1 cellular context compared by ENCODE assay signal in genomic region chr10:79176949-79177602, GRCh38.
TF ChIP-seq lines count a peak whose summit lies in the region.

No MANE protein-coding gene starts in this region.

TF ChIP-seq in HepG2, 621 proteins besides CTCF, POLR2A, EP300 and RAD21 (continued from another document and continues in another):
- TF ChIP-seq CEBPB (IDR thresholded peaks at IDR 0.05; ENCODE audit: borderline replicate concordance, low read depth, low read length) (no peak), MTA1 (CRISPR knock-in tag; IDR thresholded peaks at IDR 0.05; ENCODE audit: borderline replicate concordance) (peak; percentile 85), SP4 (CRISPR knock-in tag; IDR thresholded peaks at IDR 0.05) (no peak), ZBTB20 (CRISPR knock-in tag; IDR thresholded peaks at IDR 0.05; ENCODE audit: borderline replicate concordance, low read depth) (no peak; the same call in 1 of the 2 replicates), STAG1 (CRISPR knock-in tag; IDR thresholded peaks at IDR 0.05) (peak; percentile 34; the same call in 1 of the 2 replicates), MTF1 (CRISPR knock-in tag; IDR thresholded peaks at IDR 0.05) (no peak), FOSL2 (CRISPR knock-in tag; IDR thresholded peaks at IDR 0.05) (peak; percentile 38; the same call in 1 of the 2 replicates), SIN3A (IDR thresholded peaks at IDR 0.05; ENCODE audit: borderline replicate concordance, low read depth, low read length) (peak; percentile 32; the same call in 1 of the 2 replicates), ZFP36L2 (CRISPR knock-in tag; IDR thresholded peaks at IDR 0.05) (no peak), KLF15 (CRISPR knock-in tag; IDR thresholded peaks at IDR 0.05; ENCODE audit: borderline replicate concordance) (no peak), SMARCE1 (IDR thresholded peaks at IDR 0.05; ENCODE audit: borderline replicate concordance) (no peak), ZNF274 (CRISPR knock-in tag; IDR thresholded peaks at IDR 0.05) (no peak), ETV5 (CRISPR knock-in tag; IDR thresholded peaks at IDR 0.05; ENCODE audit: borderline replicate concordance) (peak; percentile 87; the same call in 1 of the 2 replicates), ZNF547 (CRISPR knock-in tag; IDR thresholded peaks at IDR 0.05) (no peak), SOX6 (IDR thresholded peaks at IDR 0.05) (no peak), SOX6 (CRISPR knock-in tag; IDR thresholded peaks at IDR 0.05) (peak; percentile 81), CBX1 (IDR thresholded peaks at IDR 0.05; ENCODE audit: low read depth) (no peak), ATF7 (IDR thresholded peaks at IDR 0.05) (no peak), ATF7 (CRISPR knock-in tag; IDR thresholded peaks at IDR 0.05) (no peak), ZNF10 (CRISPR knock-in tag; IDR thresholded peaks at IDR 0.05; ENCODE audit: borderline replicate concordance, low read depth) (no peak), ZSCAN31 (CRISPR knock-in tag; IDR thresholded peaks at IDR 0.05; ENCODE audit: low read depth) (peak; percentile 51; the same call in 1 of the 2 replicates), ZNF790 (CRISPR knock-in tag; IDR thresholded peaks at IDR 0.05; ENCODE audit: borderline replicate concordance) (no peak), ZNF44 (CRISPR knock-in tag; IDR thresholded peaks at IDR 0.05) (no peak), ZNF484 (CRISPR knock-in tag; IDR thresholded peaks at IDR 0.05; ENCODE audit: borderline replicate concordance, low read depth) (no peak), SMAD3 (CRISPR knock-in tag; IDR thresholded peaks at IDR 0.05) (no peak), NFYB (CRISPR knock-in tag; IDR thresholded peaks at IDR 0.05) (no peak), ZNF644 (CRISPR knock-in tag; IDR thresholded peaks at IDR 0.05; ENCODE audit: low read depth) (no peak), ASH2L (IDR thresholded peaks at IDR 0.05; ENCODE audit: insufficient read length, low read depth, low read length) (no peak), ZNF24 (IDR thresholded peaks at IDR 0.05) (no peak), ZNF720 (CRISPR knock-in tag; IDR thresholded peaks at IDR 0.05) (no peak), ZNF101 (CRISPR knock-in tag; IDR thresholded peaks at IDR 0.05; ENCODE audit: borderline replicate concordance, low read depth) (no peak), KAT7 (CRISPR knock-in tag; IDR thresholded peaks at IDR 0.05; ENCODE audit: borderline replicate concordance) (no peak), ZBTB7B (CRISPR knock-in tag; IDR thresholded peaks at IDR 0.05) (0 out of 2 replicates have a peak, but pooled peaks have one; percentile 25), NFE2L1 (CRISPR knock-in tag; IDR thresholded peaks at IDR 0.05; ENCODE audit: borderline replicate concordance) (no peak), DNMT3B (CRISPR knock-in tag; conservative IDR thresholded peaks at IDR 0.05) (no peak), SIX1 (CRISPR knock-in tag; IDR thresholded peaks at IDR 0.05; ENCODE audit: borderline replicate concordance) (no peak), ZFP91 (CRISPR knock-in tag; IDR thresholded peaks at IDR 0.05; ENCODE audit: borderline replicate concordance) (peak; percentile 70; the same call in 1 of the 2 replicates), ZBTB21 (CRISPR knock-in tag; IDR thresholded peaks at IDR 0.05) (no peak), HDAC6 (IDR thresholded peaks at IDR 0.05; ENCODE audit: low read depth, low read length) (no peak), CBFB (CRISPR knock-in tag; IDR thresholded peaks at IDR 0.05) (no peak), NR2F2 (IDR thresholded peaks at IDR 0.05; ENCODE audit: borderline replicate concordance, low read depth) (no peak), ZC3H4 (CRISPR knock-in tag; IDR thresholded peaks at IDR 0.05; ENCODE audit: borderline replicate concordance) (no peak), ZNF598 (CRISPR knock-in tag; IDR thresholded peaks at IDR 0.05; ENCODE audit: borderline replicate concordance) (no peak), RXRA (CRISPR knock-in tag; IDR thresholded peaks at IDR 0.05) (peak; percentile 60)
- TF ChIP-seq, protein P1, sequence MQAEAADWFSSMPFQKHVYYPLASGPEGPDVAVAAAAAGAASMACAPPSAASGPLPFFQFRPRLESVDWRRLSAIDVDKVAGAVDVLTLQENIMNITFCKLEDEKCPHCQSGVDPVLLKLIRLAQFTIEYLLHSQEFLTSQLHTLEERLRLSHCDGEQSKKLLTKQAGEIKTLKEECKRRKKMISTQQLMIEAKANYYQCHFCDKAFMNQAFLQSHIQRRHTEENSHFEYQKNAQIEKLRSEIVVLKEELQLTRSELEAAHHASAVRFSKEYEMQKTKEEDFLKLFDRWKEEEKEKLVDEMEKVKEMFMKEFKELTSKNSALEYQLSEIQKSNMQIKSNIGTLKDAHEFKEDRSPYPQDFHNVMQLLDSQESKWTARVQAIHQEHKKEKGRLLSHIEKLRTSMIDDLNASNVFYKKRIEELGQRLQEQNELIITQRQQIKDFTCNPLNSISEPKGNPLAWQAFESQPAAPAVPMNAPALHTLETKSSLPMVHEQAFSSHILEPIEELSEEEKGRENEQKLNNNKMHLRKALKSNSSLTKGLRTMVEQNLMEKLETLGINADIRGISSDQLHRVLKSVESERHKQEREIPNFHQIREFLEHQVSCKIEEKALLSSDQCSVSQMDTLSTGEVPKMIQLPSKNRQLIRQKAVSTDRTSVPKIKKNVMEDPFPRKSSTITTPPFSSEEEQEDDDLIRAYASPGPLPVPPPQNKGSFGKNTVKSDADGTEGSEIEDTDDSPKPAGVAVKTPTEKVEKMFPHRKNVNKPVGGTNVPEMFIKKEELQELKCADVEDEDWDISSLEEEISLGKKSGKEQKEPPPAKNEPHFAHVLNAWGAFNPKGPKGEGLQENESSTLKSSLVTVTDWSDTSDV (CRISPR knock-in tag; IDR thresholded peaks at IDR 0.05) = no peak
- TF ChIP-seq, protein P2, sequence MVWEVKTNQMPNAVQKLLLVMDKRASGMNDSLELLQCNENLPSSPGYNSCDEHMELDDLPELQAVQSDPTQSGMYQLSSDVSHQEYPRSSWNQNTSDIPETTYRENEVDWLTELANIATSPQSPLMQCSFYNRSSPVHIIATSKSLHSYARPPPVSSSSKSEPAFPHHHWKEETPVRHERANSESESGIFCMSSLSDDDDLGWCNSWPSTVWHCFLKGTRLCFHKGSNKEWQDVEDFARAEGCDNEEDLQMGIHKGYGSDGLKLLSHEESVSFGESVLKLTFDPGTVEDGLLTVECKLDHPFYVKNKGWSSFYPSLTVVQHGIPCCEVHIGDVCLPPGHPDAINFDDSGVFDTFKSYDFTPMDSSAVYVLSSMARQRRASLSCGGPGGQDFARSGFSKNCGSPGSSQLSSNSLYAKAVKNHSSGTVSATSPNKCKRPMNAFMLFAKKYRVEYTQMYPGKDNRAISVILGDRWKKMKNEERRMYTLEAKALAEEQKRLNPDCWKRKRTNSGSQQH (CRISPR knock-in tag; IDR thresholded peaks at IDR 0.05; ENCODE audit: low read depth) = no peak
- TF ChIP-seq, protein P3, sequence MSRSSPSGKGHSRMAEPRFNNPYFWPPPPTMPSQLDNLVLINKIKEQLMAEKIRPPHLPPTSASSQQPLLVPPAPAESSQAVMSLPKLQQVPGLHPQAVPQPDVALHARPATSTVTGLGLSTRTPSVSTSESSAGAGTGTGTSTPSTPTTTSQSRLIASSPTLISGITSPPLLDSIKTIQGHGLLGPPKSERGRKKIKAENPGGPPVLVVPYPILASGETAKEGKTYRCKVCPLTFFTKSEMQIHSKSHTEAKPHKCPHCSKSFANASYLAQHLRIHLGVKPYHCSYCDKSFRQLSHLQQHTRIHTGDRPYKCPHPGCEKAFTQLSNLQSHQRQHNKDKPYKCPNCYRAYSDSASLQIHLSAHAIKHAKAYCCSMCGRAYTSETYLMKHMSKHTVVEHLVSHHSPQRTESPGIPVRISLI (CRISPR knock-in tag; IDR thresholded peaks at IDR 0.05; ENCODE audit: borderline replicate concordance) = peak; percentile 35; the same call in 1 of the 2 replicates
- TF ChIP-seq, protein P4, sequence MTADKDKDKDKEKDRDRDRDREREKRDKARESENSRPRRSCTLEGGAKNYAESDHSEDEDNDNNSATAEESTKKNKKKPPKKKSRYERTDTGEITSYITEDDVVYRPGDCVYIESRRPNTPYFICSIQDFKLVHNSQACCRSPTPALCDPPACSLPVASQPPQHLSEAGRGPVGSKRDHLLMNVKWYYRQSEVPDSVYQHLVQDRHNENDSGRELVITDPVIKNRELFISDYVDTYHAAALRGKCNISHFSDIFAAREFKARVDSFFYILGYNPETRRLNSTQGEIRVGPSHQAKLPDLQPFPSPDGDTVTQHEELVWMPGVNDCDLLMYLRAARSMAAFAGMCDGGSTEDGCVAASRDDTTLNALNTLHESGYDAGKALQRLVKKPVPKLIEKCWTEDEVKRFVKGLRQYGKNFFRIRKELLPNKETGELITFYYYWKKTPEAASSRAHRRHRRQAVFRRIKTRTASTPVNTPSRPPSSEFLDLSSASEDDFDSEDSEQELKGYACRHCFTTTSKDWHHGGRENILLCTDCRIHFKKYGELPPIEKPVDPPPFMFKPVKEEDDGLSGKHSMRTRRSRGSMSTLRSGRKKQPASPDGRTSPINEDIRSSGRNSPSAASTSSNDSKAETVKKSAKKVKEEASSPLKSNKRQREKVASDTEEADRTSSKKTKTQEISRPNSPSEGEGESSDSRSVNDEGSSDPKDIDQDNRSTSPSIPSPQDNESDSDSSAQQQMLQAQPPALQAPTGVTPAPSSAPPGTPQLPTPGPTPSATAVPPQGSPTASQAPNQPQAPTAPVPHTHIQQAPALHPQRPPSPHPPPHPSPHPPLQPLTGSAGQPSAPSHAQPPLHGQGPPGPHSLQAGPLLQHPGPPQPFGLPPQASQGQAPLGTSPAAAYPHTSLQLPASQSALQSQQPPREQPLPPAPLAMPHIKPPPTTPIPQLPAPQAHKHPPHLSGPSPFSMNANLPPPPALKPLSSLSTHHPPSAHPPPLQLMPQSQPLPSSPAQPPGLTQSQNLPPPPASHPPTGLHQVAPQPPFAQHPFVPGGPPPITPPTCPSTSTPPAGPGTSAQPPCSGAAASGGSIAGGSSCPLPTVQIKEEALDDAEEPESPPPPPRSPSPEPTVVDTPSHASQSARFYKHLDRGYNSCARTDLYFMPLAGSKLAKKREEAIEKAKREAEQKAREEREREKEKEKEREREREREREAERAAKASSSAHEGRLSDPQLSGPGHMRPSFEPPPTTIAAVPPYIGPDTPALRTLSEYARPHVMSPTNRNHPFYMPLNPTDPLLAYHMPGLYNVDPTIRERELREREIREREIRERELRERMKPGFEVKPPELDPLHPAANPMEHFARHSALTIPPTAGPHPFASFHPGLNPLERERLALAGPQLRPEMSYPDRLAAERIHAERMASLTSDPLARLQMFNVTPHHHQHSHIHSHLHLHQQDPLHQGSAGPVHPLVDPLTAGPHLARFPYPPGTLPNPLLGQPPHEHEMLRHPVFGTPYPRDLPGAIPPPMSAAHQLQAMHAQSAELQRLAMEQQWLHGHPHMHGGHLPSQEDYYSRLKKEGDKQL (CRISPR knock-in tag; IDR thresholded peaks at IDR 0.05; ENCODE audit: low read depth) = no peak
- TF ChIP-seq, protein P5, sequence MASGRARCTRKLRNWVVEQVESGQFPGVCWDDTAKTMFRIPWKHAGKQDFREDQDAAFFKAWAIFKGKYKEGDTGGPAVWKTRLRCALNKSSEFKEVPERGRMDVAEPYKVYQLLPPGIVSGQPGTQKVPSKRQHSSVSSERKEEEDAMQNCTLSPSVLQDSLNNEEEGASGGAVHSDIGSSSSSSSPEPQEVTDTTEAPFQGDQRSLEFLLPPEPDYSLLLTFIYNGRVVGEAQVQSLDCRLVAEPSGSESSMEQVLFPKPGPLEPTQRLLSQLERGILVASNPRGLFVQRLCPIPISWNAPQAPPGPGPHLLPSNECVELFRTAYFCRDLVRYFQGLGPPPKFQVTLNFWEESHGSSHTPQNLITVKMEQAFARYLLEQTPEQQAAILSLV (CRISPR knock-in tag; IDR thresholded peaks at IDR 0.05; ENCODE audit: borderline replicate concordance) = no peak
- TF ChIP-seq, protein P6, sequence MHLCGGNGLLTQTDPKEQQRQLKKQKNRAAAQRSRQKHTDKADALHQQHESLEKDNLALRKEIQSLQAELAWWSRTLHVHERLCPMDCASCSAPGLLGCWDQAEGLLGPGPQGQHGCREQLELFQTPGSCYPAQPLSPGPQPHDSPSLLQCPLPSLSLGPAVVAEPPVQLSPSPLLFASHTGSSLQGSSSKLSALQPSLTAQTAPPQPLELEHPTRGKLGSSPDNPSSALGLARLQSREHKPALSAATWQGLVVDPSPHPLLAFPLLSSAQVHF (CRISPR knock-in tag; IDR thresholded peaks at IDR 0.05) = no peak
- TF ChIP-seq, protein P7, sequence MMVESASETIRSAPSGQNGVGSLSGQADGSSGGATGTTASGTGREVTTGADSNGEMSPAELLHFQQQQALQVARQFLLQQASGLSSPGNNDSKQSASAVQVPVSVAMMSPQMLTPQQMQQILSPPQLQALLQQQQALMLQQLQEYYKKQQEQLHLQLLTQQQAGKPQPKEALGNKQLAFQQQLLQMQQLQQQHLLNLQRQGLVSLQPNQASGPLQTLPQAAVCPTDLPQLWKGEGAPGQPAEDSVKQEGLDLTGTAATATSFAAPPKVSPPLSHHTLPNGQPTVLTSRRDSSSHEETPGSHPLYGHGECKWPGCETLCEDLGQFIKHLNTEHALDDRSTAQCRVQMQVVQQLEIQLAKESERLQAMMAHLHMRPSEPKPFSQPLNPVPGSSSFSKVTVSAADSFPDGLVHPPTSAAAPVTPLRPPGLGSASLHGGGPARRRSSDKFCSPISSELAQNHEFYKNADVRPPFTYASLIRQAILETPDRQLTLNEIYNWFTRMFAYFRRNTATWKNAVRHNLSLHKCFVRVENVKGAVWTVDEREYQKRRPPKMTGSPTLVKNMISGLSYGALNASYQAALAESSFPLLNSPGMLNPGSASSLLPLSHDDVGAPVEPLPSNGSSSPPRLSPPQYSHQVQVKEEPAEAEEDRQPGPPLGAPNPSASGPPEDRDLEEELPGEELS (CRISPR knock-in tag; IDR thresholded peaks at IDR 0.05) = peak; percentile 88
